ENCODE assay signal across 4 cellular contexts in genomic region chr4:6513678-6514077, GRCh38. TPM values are rescaled to one million over a fixed set of nuclear protein-coding genes. Genes with fewer than 3 reads are reported as not detected.
"Had no signal": no experiment of that assay in that cellular context is flagged by ENCODE, and none has a peak within 500 bp of the region (broad histone marks: within the 10 kb centered on the region; RNA-seq: fewer than 3 reads in every experiment).

No MANE protein-coding gene starts in this region.

- H3K4me3 ChIP-seq: GM23338 had no signal

- DNase-seq: H9, HCEC 1CT, IMR-90 had no signal

- ATAC-seq: GM23338 had no signal

RNA-seq across cellular contexts. Expression of gene PPP2R2C, which starts 41.3 kb away (rescaled TPM):
- total RNA-seq: IMR-90 had no signal
